ENCODE assay signal across 1 cellular context in genomic region chr10:17428616-17429097, GRCh38.
TF ChIP-seq lines count a peak whose summit lies in the region.

No MANE protein-coding gene starts in this region.

TF ChIP-seq in GM12878, 131 proteins besides CTCF, POLR2A, EP300 and RAD21 (continued from another document):
- TF ChIP-seq WRNIP1 (IDR thresholded peaks at IDR 0.05; ENCODE audit: borderline replicate concordance, low read depth, low read length) = no peak
- no peak for TF ChIP-seq NFXL1 (IDR thresholded peaks at IDR 0.05; ENCODE audit: borderline replicate concordance)
- no peak for TF ChIP-seq RCOR1 (conservative IDR thresholded peaks at IDR 0.05; ENCODE audit: low read depth, low read length)
- TF ChIP-seq ATF3 (IDR thresholded peaks at IDR 0.05; ENCODE audit: borderline replicate concordance, extremely low read depth, low read depth, low read length) = no peak
- no peak for TF ChIP-seq FOXM1 (IDR thresholded peaks at IDR 0.05; ENCODE audit: low read depth, low read length)
- no peak for TF ChIP-seq RELA (IDR thresholded peaks at IDR 0.05; ENCODE audit: borderline replicate concordance, partially characterized antibody)
- no peak for TF ChIP-seq RBBP5 (conservative IDR thresholded peaks at IDR 0.05)
- no peak for TF ChIP-seq CEBPZ (IDR thresholded peaks at IDR 0.05; ENCODE audit: low read depth, low read length)
